12 cellular contexts compared by ENCODE assay signal in genomic region chr2:33158482-33159003, GRCh38.
DNase-seq lines count a peak whose midpoint lies in the region; ATAC-seq and TF ChIP-seq lines count a peak whose summit lies in the region.
"Had no signal": no experiment of that assay in that cellular context is flagged by ENCODE, and none has a peak within 500 bp of the region (broad histone marks: within the 10 kb centered on the region; RNA-seq: fewer than 3 reads in every experiment).

No MANE protein-coding gene starts in this region.

- H3K27ac ChIP-seq in IMR-90 (ENCODE audit: insufficient read depth, low read length) (peak overlapping the region; percentile 100), muscle layer of colon (ENCODE audit: low read depth, low read length) (peak overlapping the region; percentile 57), vagina (no peak overlapping the region)
- H3K27ac ChIP-seq: left ventricle myocardium inferior had no signal

- TF ChIP-seq CTCF in IMR-90 (conservative IDR thresholded peaks at IDR 0.05; ENCODE audit: low read depth, low read length) (no peak), endothelial cell (IDR thresholded peaks at IDR 0.05; ENCODE audit: unreplicated experiment) (no peak), vagina (IDR thresholded peaks at IDR 0.05) (no peak)

- H3K9ac ChIP-seq in IMR-90 (ENCODE audit: low read depth, low read length), result peak overlapping the region; percentile 88
- H3K9ac ChIP-seq in muscle layer of colon (ENCODE audit: low read length), result no peak overlapping the region

- in situ Hi-C loops in IMR-90 (cut with MboI; ENCODE audit: low sequenced_read_pairs), result no loop called here

- 0 out of 2 replicates have a peak, but pooled peaks have one; percentile 1 for TF ChIP-seq RAD21 in IMR-90 (IDR thresholded peaks at IDR 0.05; ENCODE audit: low read length)

- no peak overlapping the region for H3K27ac Mint-ChIP-seq in endothelial cell (ENCODE audit: unreplicated experiment)

- H3K36me3 ChIP-seq in IMR-90 (ENCODE audit: control insufficient read depth, insufficient read depth, low read length) (peaks cover 15% of the 10 kb centered on the region), muscle layer of colon (ENCODE audit: insufficient read depth, low read length) (no peaks in the 10 kb centered on the region), vagina (no peaks in the 10 kb centered on the region)
- H3K36me3 ChIP-seq: left ventricle myocardium inferior had no signal

- CTCF ChIA-PET in IMR-90 (lab: Yijun Ruan, JAX), result no interaction called here

- WGBS in IMR-90 (ENCODE audit: extremely low coverage in 2 of 2, insufficient read length in 1 of 2), 2 experiments, result no CpG with 5 or more reads among the region's 3 CpGs

- H3K9me3 ChIP-seq in IMR-90 (ENCODE audit: control insufficient read depth, insufficient read depth, low read length) (no peaks in the 10 kb centered on the region), muscle layer of colon (ENCODE audit: low read length) (no peaks in the 10 kb centered on the region), vagina (no peaks in the 10 kb centered on the region)
- H3K9me3 ChIP-seq: left ventricle myocardium inferior had no signal

- H3K4me1 ChIP-seq in IMR-90 (ENCODE audit: control insufficient read depth, insufficient read depth, low read length) (peaks cover 26% of the 10 kb centered on the region), muscle layer of colon (ENCODE audit: insufficient read depth, low read length) (peaks cover 18% of the 10 kb centered on the region), vagina (peaks cover 22% of the 10 kb centered on the region)

- H3K4me3 ChIP-seq in IMR-90 (ENCODE audit: insufficient read depth, low read depth, low read length) (no peak overlapping the region), muscle layer of colon (ENCODE audit: low read depth in 1 of 2, low read length in 2 of 2) (no peak overlapping the region), vagina (no peak overlapping the region)
- H3K4me3 ChIP-seq: left ventricle myocardium inferior had no signal

- H3K4me2 ChIP-seq in IMR-90 (ENCODE audit: low read depth, low read length), result peak overlapping the region; percentile 88

- H3K4me1 Mint-ChIP-seq in endothelial cell (ENCODE audit: unreplicated experiment), result peaks cover 4% of the 10 kb centered on the region

- H4K91ac ChIP-seq in IMR-90 (ENCODE audit: insufficient read depth, low read depth, low read length), result peak overlapping the region; percentile 98

- no peak overlapping the region for H2AK9ac ChIP-seq in IMR-90 (replicated peaks; ENCODE audit: low read depth, low read length, poor library complexity)

- H2AK5ac ChIP-seq in IMR-90 (ENCODE audit: low read depth, low read length), result peak overlapping the region; percentile 100

- peak overlapping the region; percentile 99 for H3K4ac ChIP-seq in IMR-90 (ENCODE audit: low read depth, low read length)

- peak overlapping the region; percentile 93 for H3K14ac ChIP-seq in IMR-90 (replicated peaks; ENCODE audit: low read depth, low read length)

- H2BK5ac ChIP-seq in IMR-90 (ENCODE audit: low read depth, low read length, poor library complexity, severe bottlenecking), result peak overlapping the region; percentile 99

- H3K9me3 Mint-ChIP-seq in endothelial cell (ENCODE audit: unreplicated experiment), result no peaks in the 10 kb centered on the region

- peak; percentile 89 for ATAC-seq in IMR-90 (ENCODE audit: low read depth)
- no peak for ATAC-seq in HG02642 (IDR thresholded peaks at IDR 0.05; ENCODE audit: poor library complexity, unreplicated experiment)
- ATAC-seq: HCT116 had no signal

- H3K27me3 Mint-ChIP-seq in endothelial cell (ENCODE audit: unreplicated experiment), result peaks cover 3% of the 10 kb centered on the region

- H3K36me3 Mint-ChIP-seq in endothelial cell (ENCODE audit: low read depth, unreplicated experiment), result peaks cover 5% of the 10 kb centered on the region

- no peak overlapping the region for H3K4me3 Mint-ChIP-seq in endothelial cell (ENCODE audit: unreplicated experiment)

- peak overlapping the region; percentile 98 for H2BK120ac ChIP-seq in IMR-90 (ENCODE audit: low read depth, low read length)

- dilution Hi-C loops in IMR-90 (cut with HindIII; ENCODE audit: low sequenced_read_pairs, unreplicated experiment), result no loop called here

- peak overlapping the region; percentile 97 for H2BK20ac ChIP-seq in IMR-90 (ENCODE audit: low read depth, low read length)

- H4K5ac ChIP-seq in IMR-90 (ENCODE audit: low read depth, low read length), result peak overlapping the region; percentile 100

- H2BK15ac ChIP-seq in IMR-90 (ENCODE audit: low read depth, low read length), result peak overlapping the region; percentile 88

- H3K9me1 ChIP-seq in IMR-90 (ENCODE audit: insufficient read depth, low read length), result peaks cover 15% of the 10 kb centered on the region

- DNase-seq in AG08395 (ENCODE audit: low spot score) (peak; percentile 66), IMR-90 (peak; percentile 95), dermis blood vessel endothelial cell (peak; percentile 79), NCI-H146 treated with DMSO at 0.1 percent for 48 hours (lab: John Stamatoyannopoulos, UW; ENCODE audit: unreplicated experiment) (no peak), endothelial cell (ENCODE audit: low spot score) (no peak), vagina (ENCODE audit: extremely low spot score in 2 of 2) (no peak)
- DNase-seq: activated CD4-positive, alpha-beta T cell treated with anti-CD3 and anti-CD28 coated beads, Interleukin-2, amount 50 U/mL, for 1 hour; left ventricle myocardium inferior; NCI-H524 had no signal

- H3K56ac ChIP-seq in IMR-90 (ENCODE audit: extremely low read depth, insufficient read depth, low read length), result peak overlapping the region; percentile 92

- peak overlapping the region; percentile 100 for H3K18ac ChIP-seq in IMR-90 (ENCODE audit: low read depth, low read length)

- peak overlapping the region; percentile 92 to 97 for H4K8ac ChIP-seq in IMR-90 (ENCODE audit: low read depth in 2 of 2, low read length in 2 of 2)

- TF ChIP-seq POLR2A in IMR-90 (IDR thresholded peaks at IDR 0.05; ENCODE audit: low read depth, low read length) (peak; percentile 38; the same call in 1 of the 2 replicates), vagina (IDR thresholded peaks at IDR 0.05) (no peak)

- peaks cover 22 to 72% of the 10 kb centered on the region in 2 experiments for H3K79me1 ChIP-seq in IMR-90 (ENCODE audit: low read depth in 1 of 2, low read length in 2 of 2)

- H3K27me3 ChIP-seq in IMR-90 (ENCODE audit: control insufficient read depth, insufficient read depth, low read length) (no peaks in the 10 kb centered on the region), muscle layer of colon (ENCODE audit: control insufficient read depth in 1 of 2, insufficient read depth in 2 of 2, low read length in 2 of 2) (no peaks in the 10 kb centered on the region), vagina (no peaks in the 10 kb centered on the region)

- no peaks in the 10 kb centered on the region for H4K20me1 ChIP-seq in IMR-90 (ENCODE audit: insufficient read depth, low read length)

- TSS peak; percentile 4 for BruUV-seq in IMR-90 (replicated peaks; lab: Mats Ljungman, UMichigan)

- H2AFZ ChIP-seq in IMR-90 (replicated peaks; ENCODE audit: low read length, poor library complexity), result no peak overlapping the region

- H3K23ac ChIP-seq in IMR-90 (ENCODE audit: low read depth, low read length), result peak overlapping the region; percentile 91

- POLR2A ChIA-PET in IMR-90 (lab: Charles Lee; ENCODE audit: unreplicated experiment), result no interaction called here

- intact Hi-C loops in IMR-90 (cut with micrococcal nuclease), result loop anchor here (2.0 kb wide), 1 partner anchor 56 kb away; no protein-coding TSS in a partner anchor
- intact Hi-C loops in vagina (cut with DNase I), result no loop called here

TF ChIP-seq in IMR-90, 13 proteins besides CTCF, POLR2A, EP300 and RAD21:
- TF ChIP-seq CHD1 (IDR thresholded peaks at IDR 0.05; ENCODE audit: low read depth, low read length) (no peak), FOS (IDR thresholded peaks at IDR 0.05; ENCODE audit: low read depth, low read length) (peak; percentile 71), SMC3 (IDR thresholded peaks at IDR 0.05; ENCODE audit: low read depth, low read length) (0 out of 2 replicates have a peak, but pooled peaks have one; percentile 8)

Comparison
In these comparisons a context has a peak if more than half of its experiments do, and no peak if none do; other contexts are left out.
1. DNase-seq: peak in AG08395 (single experiment), IMR-90 (single experiment) and dermis blood vessel endothelial cell (single experiment); none in NCI-H146 treated with DMSO at 0.1 percent for 48 hours (single experiment), endothelial cell (single experiment) and vagina (0 of 2).